ENCODE assay signal across 1 cellular context in genomic region chr14:90521121-90521929, GRCh38.
TF ChIP-seq lines count a peak whose summit lies in the region.

No MANE protein-coding gene starts in this region.

TF ChIP-seq in HEK293, 187 proteins besides CTCF, POLR2A, EP300 and RAD21 (continued from another document):
- TF ChIP-seq ZBTB10 (tag by site-specific recombination; IDR thresholded peaks at IDR 0.05) (no peak), ZFHX2 (tag by site-specific recombination; conservative IDR thresholded peaks at IDR 0.05) (0 out of 2 replicates have a peak, but pooled peaks have one; percentile 7), ZEB2 (tag by site-specific recombination; IDR thresholded peaks at IDR 0.05) (0 out of 2 replicates have a peak, but pooled peaks have one; percentile 31), ZNF148 (tag by site-specific recombination; IDR thresholded peaks at IDR 0.05; ENCODE audit: borderline replicate concordance) (no peak), ZNF692 (tag by site-specific recombination; IDR thresholded peaks at IDR 0.05) (peak; percentile 54; the same call in 1 of the 2 replicates), GLIS2 (tag by site-specific recombination; IDR thresholded peaks at IDR 0.05) (peak; percentile 29; the same call in 1 of the 2 replicates), ZNF701 (tag by site-specific recombination; IDR thresholded peaks at IDR 0.05) (no peak), IKZF3 (tag by site-specific recombination; IDR thresholded peaks at IDR 0.05) (0 out of 2 replicates have a peak, but pooled peaks have one; percentile 24), ZNF335 (tag by site-specific recombination; conservative IDR thresholded peaks at IDR 0.05) (peak; percentile 36), GLI4 (tag by site-specific recombination; IDR thresholded peaks at IDR 0.05) (no peak), MZF1 (tag by site-specific recombination; IDR thresholded peaks at IDR 0.05; ENCODE audit: borderline replicate concordance) (no peak), ZNF341 (tag by site-specific recombination; IDR thresholded peaks at IDR 0.05; ENCODE audit: low read depth) (peak; percentile 46), ZNF777 (tag by site-specific recombination; IDR thresholded peaks at IDR 0.05; ENCODE audit: borderline replicate concordance) (no peak)
TF ChIP-seq in HEK293: peak in this region for 20.
